1 cellular context compared by ENCODE assay signal in genomic region chr1:23159963-23160877, GRCh38.
TF ChIP-seq lines count a peak whose summit lies in the region.

No MANE protein-coding gene starts in this region.

TF ChIP-seq in HepG2, 621 proteins besides CTCF, POLR2A, EP300 and RAD21 (continued from another document):
- TF ChIP-seq, protein P1, sequence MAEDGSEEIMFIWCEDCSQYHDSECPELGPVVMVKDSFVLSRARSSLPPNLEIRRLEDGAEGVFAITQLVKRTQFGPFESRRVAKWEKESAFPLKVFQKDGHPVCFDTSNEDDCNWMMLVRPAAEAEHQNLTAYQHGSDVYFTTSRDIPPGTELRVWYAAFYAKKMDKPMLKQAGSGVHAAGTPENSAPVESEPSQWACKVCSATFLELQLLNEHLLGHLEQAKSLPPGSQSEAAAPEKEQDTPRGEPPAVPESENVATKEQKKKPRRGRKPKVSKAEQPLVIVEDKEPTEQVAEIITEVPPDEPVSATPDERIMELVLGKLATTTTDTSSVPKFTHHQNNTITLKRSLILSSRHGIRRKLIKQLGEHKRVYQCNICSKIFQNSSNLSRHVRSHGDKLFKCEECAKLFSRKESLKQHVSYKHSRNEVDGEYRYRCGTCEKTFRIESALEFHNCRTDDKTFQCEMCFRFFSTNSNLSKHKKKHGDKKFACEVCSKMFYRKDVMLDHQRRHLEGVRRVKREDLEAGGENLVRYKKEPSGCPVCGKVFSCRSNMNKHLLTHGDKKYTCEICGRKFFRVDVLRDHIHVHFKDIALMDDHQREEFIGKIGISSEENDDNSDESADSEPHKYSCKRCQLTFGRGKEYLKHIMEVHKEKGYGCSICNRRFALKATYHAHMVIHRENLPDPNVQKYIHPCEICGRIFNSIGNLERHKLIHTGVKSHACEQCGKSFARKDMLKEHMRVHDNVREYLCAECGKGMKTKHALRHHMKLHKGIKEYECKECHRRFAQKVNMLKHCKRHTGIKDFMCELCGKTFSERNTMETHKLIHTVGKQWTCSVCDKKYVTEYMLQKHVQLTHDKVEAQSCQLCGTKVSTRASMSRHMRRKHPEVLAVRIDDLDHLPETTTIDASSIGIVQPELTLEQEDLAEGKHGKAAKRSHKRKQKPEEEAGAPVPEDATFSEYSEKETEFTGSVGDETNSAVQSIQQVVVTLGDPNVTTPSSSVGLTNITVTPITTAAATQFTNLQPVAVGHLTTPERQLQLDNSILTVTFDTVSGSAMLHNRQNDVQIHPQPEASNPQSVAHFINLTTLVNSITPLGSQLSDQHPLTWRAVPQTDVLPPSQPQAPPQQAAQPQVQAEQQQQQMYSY (CRISPR knock-in tag; IDR thresholded peaks at IDR 0.05) = peak; percentile 56; the same call in 1 of the 2 replicates
- TF ChIP-seq HNF4G (IDR thresholded peaks at IDR 0.05; ENCODE audit: borderline replicate concordance, low read depth, low read length) (0 out of 2 replicates have a peak, but pooled peaks have one; percentile 43), HNF4G (CRISPR knock-in tag; IDR thresholded peaks at IDR 0.05; ENCODE audit: borderline replicate concordance, low read depth) (no peak), ZKSCAN1 (IDR thresholded peaks at IDR 0.05; ENCODE audit: low read length) (peak; percentile 84; the same call in 1 of the 2 replicates), GABPA (IDR thresholded peaks at IDR 0.05; ENCODE audit: low read depth, low read length) (no peak), GABPA (CRISPR knock-in tag; IDR thresholded peaks at IDR 0.05; ENCODE audit: low read depth) (peak; percentile 27; the same call in 1 of the 2 replicates), AHDC1 (CRISPR knock-in tag; IDR thresholded peaks at IDR 0.05; ENCODE audit: borderline replicate concordance) (peak; percentile 42; the same call in 1 of the 2 replicates), ETV5 (CRISPR knock-in tag; IDR thresholded peaks at IDR 0.05; ENCODE audit: borderline replicate concordance) (peak; percentile 46; the same call in 1 of the 2 replicates), MAFK (conservative IDR thresholded peaks at IDR 0.05 in 1 of 2, IDR thresholded peaks at IDR 0.05 in 1 of 2; ENCODE audit: low read length in 2 of 2) (peak; percentile 12 to 49; a peak in 2 of 4 replicates), MAFF (IDR thresholded peaks at IDR 0.05; ENCODE audit: low read depth, low read length) (0 out of 2 replicates have a peak, but pooled peaks have one; percentile 12), HNF4A (CRISPR knock-in tag; IDR thresholded peaks at IDR 0.05) (peak; percentile 62), KLF6 (CRISPR knock-in tag; IDR thresholded peaks at IDR 0.05) (no peak), ZNF792 (CRISPR knock-in tag; IDR thresholded peaks at IDR 0.05) (no peak), NRL (CRISPR knock-in tag; IDR thresholded peaks at IDR 0.05; ENCODE audit: borderline replicate concordance) (no peak)
- TF ChIP-seq, protein P2, sequence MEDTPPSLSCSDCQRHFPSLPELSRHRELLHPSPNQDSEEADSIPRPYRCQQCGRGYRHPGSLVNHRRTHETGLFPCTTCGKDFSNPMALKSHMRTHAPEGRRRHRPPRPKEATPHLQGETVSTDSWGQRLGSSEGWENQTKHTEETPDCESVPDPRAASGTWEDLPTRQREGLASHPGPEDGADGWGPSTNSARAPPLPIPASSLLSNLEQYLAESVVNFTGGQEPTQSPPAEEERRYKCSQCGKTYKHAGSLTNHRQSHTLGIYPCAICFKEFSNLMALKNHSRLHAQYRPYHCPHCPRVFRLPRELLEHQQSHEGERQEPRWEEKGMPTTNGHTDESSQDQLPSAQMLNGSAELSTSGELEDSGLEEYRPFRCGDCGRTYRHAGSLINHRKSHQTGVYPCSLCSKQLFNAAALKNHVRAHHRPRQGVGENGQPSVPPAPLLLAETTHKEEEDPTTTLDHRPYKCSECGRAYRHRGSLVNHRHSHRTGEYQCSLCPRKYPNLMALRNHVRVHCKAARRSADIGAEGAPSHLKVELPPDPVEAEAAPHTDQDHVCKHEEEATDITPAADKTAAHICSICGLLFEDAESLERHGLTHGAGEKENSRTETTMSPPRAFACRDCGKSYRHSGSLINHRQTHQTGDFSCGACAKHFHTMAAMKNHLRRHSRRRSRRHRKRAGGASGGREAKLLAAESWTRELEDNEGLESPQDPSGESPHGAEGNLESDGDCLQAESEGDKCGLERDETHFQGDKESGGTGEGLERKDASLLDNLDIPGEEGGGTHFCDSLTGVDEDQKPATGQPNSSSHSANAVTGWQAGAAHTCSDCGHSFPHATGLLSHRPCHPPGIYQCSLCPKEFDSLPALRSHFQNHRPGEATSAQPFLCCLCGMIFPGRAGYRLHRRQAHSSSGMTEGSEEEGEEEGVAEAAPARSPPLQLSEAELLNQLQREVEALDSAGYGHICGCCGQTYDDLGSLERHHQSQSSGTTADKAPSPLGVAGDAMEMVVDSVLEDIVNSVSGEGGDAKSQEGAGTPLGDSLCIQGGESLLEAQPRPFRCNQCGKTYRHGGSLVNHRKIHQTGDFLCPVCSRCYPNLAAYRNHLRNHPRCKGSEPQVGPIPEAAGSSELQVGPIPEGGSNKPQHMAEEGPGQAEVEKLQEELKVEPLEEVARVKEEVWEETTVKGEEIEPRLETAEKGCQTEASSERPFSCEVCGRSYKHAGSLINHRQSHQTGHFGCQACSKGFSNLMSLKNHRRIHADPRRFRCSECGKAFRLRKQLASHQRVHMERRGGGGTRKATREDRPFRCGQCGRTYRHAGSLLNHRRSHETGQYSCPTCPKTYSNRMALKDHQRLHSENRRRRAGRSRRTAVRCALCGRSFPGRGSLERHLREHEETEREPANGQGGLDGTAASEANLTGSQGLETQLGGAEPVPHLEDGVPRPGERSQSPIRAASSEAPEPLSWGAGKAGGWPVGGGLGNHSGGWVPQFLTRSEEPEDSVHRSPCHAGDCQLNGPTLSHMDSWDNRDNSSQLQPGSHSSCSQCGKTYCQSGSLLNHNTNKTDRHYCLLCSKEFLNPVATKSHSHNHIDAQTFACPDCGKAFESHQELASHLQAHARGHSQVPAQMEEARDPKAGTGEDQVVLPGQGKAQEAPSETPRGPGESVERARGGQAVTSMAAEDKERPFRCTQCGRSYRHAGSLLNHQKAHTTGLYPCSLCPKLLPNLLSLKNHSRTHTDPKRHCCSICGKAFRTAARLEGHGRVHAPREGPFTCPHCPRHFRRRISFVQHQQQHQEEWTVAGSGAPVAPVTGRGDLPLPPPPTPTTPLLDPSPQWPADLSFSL (CRISPR knock-in tag; IDR thresholded peaks at IDR 0.05) = no peak
TF ChIP-seq in HepG2: peak in this region for 10.
